In the genomic region with DNA sequence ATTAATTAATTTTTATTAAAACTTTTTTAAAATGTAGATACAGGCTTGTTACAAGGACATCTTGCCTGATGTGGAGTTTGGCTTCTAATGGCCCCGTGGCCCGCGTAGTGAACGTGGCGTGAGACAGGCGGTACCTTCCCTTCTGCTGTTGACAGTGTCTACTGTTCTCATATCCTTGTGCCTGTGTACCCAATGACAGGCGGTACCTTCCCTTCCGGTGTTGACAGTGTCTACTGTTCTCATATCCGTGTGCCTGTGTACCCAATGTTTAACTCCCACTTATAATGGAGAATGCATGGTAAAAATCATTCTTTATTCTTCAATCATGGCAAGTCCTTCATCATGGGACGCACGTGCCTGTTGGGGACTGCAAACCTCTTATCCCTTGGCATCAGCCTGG, we compare ENCODE assay signal across 18 cellular contexts.
"Had no signal": no experiment of that assay in that cellular context is flagged by ENCODE, and none has a peak within 500 bp of the region (broad histone marks: within the 10 kb centered on the region; RNA-seq: fewer than 3 reads in every experiment).

No MANE protein-coding gene starts in this region.

- H3K36me3 ChIP-seq: ascending aorta, colonic mucosa, gastroesophageal sphincter, thyroid gland had no signal

- ATAC-seq: activated naive CD4-positive, alpha-beta T cell treated with anti-CD3 and anti-CD28 coated beads, Interleukin-2, amount 50 U/mL, for 72 hours; activated T-helper 17 cell treated with anti-CD3 and anti-CD28 coated beads, Interleukin-2, amount 50 U/mL, for 72 hours; gastroesophageal sphincter; stimulated activated naive B cell treated with anti-CD40 and anti-IgM and Interleukin-4, amounts not matched to agents 10 μg/mL and 1 μg/mL and 100 μg/mL, for 72 hours had no signal

- H3K4me1 Mint-ChIP-seq: activated T-helper 17 cell treated with anti-CD3 and anti-CD28 coated beads, Interleukin-2, amount 50 U/mL, for 72 hours; central memory CD8-positive, alpha-beta T cell; memory B cell; nephron progenitor cell had no signal

- H3K27me3 ChIP-seq: ascending aorta, colonic mucosa, gastroesophageal sphincter, thyroid gland had no signal

- H3K27ac ChIP-seq: ascending aorta, colonic mucosa, gastroesophageal sphincter, thyroid gland had no signal

- H3K4me1 ChIP-seq: ascending aorta, colonic mucosa, thyroid gland had no signal

- H3K27me3 Mint-ChIP-seq: activated T-cell treated with anti-CD3 and anti-CD28 coated beads, Interleukin-2, amount 50 U/mL, for 24 hours; activated T-helper 17 cell treated with anti-CD3 and anti-CD28 coated beads, Interleukin-2, amount 50 U/mL, for 72 hours; central memory CD8-positive, alpha-beta T cell; memory B cell; progenitor cell of endocrine pancreas had no signal

- H3K27ac Mint-ChIP-seq: activated naive CD4-positive, alpha-beta T cell treated with anti-CD3 and anti-CD28 coated beads, Interleukin-2, amount 50 U/mL, for 72 hours; activated T-cell treated with anti-CD3 and anti-CD28 coated beads, Interleukin-2, amount 50 U/mL, for 24 hours; activated T-helper 17 cell treated with anti-CD3 and anti-CD28 coated beads, Interleukin-2, amount 50 U/mL, for 72 hours; memory B cell; nephron progenitor cell; progenitor cell of endocrine pancreas had no signal

- H3K9me3 ChIP-seq: ascending aorta, colonic mucosa, gastroesophageal sphincter, thyroid gland had no signal

- H3K4me3 ChIP-seq: ascending aorta, colonic mucosa, gastroesophageal sphincter, thyroid gland had no signal

- DNase-seq: activated CD8-positive, alpha-beta memory T cell treated with anti-CD3 and anti-CD28 coated beads for 24 hours; activated CD8-positive, alpha-beta memory T cell treated with anti-CD3 and anti-CD28 coated beads, Interleukin-2, amount 50 U/mL, for 4 hours; activated T-cell treated with anti-CD3 and anti-CD28 coated beads, Interleukin-2, amount 50 U/mL, for 24 hours; colonic mucosa; left cardiac atrium; nephron progenitor cell; stimulated activated CD4-positive, alpha-beta T cell treated with anti-CD3 and anti-CD28 coated beads, Interleukin-2, amount 100 ng/mL, for 48 hours; stimulated activated CD8-positive, alpha-beta memory T cell treated with anti-CD3 and anti-CD28 coated beads, Interleukin-4, amount 100 ng/mL, for 48 hours; stimulated activated naive B cell treated with anti-CD40 and anti-IgM and Interleukin-4, amounts not matched to agents 10 μg/mL and 1 μg/mL and 100 μg/mL, for 72 hours; T-helper 1 cell had no signal

- H3K4me3 Mint-ChIP-seq: activated T-cell treated with anti-CD3 and anti-CD28 coated beads, Interleukin-2, amount 50 U/mL, for 24 hours; activated T-helper 17 cell treated with anti-CD3 and anti-CD28 coated beads, Interleukin-2, amount 50 U/mL, for 72 hours; central memory CD8-positive, alpha-beta T cell; memory B cell; nephron progenitor cell; stimulated activated naive B cell treated with anti-CD40 and anti-IgM and Interleukin-4, amounts not matched to agents 10 μg/mL and 1 μg/mL and 100 μg/mL, for 72 hours had no signal
